ENCODE assay signal across 1 cellular context in the genomic region with DNA sequence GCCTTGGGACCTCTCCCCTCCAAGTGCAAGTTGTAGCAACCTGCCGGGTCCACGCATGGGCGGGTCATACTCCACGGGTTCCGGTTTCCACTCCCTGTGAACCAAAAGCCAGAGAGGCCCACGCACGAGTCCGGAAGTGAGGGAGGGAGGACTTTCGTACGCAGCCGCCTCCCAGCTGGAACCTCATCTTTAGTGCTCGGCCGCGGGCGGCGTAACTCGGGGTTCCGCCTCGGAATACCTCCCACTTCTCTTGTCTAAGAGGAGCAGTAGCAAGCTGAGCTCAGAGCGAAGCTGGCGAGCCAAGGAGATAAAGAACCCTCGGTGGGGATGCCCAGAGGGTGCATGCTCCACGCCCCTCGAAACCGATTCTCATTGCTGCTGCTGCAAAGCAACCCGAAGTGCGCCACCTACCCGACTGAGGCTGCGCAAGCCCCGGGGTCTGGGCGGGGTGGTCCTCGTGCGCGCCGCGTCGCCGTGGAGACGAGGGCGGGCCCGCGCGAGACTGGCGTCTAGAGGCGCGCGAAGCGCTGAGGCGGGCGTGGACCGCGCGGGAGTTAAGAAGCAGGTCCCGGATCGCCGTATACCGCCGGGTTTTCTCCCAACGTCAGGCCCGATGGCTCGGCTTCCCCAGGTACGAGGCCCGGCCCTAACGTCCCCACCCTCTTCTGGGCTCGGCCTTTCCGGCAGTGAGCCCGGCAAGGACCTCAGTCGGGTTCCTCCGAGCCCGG.
TF ChIP-seq lines count a peak whose summit lies in the region.

A gene with protein sequence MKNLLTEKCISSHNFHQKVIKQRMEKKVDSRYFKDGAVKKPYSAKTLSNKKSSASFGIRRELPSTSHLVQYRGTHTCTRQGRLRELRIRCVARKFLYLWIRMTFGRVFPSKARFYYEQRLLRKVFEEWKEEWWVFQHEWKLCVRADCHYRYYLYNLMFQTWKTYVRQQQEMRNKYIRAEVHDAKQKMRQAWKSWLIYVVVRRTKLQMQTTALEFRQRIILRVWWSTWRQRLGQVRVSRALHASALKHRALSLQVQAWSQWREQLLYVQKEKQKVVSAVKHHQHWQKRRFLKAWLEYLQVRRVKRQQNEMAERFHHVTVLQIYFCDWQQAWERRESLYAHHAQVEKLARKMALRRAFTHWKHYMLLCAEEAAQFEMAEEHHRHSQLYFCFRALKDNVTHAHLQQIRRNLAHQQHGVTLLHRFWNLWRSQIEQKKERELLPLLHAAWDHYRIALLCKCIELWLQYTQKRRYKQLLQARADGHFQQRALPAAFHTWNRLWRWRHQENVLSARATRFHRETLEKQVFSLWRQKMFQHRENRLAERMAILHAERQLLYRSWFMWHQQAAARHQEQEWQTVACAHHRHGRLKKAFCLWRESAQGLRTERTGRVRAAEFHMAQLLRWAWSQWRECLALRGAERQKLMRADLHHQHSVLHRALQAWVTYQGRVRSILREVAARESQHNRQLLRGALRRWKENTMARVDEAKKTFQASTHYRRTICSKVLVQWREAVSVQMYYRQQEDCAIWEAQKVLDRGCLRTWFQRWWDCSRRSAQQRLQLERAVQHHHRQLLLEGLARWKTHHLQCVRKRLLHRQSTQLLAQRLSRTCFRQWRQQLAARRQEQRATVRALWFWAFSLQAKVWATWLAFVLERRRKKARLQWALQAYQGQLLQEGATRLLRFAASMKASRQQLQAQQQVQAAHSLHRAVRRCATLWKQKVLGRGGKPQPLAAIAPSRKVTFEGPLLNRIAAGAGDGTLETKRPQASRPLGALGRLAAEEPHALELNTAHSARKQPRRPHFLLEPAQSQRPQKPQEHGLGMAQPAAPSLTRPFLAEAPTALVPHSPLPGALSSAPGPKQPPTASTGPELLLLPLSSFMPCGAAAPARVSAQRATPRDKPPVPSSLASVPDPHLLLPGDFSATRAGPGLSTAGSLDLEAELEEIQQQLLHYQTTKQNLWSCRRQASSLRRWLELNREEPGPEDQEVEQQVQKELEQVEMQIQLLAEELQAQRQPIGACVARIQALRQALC (plus strand): TSS at position 530 of the 728 bp plus-strand sequence. CDS start 11,749 bp downstream, outside the sequence.

TF ChIP-seq in HepG2, 621 proteins besides CTCF, POLR2A, EP300 and RAD21 (continued from another document):
- TF ChIP-seq, protein P1, sequence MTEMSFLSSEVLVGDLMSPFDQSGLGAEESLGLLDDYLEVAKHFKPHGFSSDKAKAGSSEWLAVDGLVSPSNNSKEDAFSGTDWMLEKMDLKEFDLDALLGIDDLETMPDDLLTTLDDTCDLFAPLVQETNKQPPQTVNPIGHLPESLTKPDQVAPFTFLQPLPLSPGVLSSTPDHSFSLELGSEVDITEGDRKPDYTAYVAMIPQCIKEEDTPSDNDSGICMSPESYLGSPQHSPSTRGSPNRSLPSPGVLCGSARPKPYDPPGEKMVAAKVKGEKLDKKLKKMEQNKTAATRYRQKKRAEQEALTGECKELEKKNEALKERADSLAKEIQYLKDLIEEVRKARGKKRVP (CRISPR knock-in tag; IDR thresholded peaks at IDR 0.05): no peak
- TF ChIP-seq KDM1A (CRISPR knock-in tag; IDR thresholded peaks at IDR 0.05): no peak
- peak; percentile 64; the same call in 1 of the 2 replicates for TF ChIP-seq ZNF772 (CRISPR knock-in tag; IDR thresholded peaks at IDR 0.05)
- TF ChIP-seq, protein P2, sequence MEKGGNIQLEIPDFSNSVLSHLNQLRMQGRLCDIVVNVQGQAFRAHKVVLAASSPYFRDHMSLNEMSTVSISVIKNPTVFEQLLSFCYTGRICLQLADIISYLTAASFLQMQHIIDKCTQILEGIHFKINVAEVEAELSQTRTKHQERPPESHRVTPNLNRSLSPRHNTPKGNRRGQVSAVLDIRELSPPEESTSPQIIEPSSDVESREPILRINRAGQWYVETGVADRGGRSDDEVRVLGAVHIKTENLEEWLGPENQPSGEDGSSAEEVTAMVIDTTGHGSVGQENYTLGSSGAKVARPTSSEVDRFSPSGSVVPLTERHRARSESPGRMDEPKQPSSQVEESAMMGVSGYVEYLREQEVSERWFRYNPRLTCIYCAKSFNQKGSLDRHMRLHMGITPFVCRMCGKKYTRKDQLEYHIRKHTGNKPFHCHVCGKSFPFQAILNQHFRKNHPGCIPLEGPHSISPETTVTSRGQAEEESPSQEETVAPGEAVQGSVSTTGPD (CRISPR knock-in tag; IDR thresholded peaks at IDR 0.05): no peak
- no peak for TF ChIP-seq DPF2 (CRISPR knock-in tag; IDR thresholded peaks at IDR 0.05; ENCODE audit: borderline replicate concordance, low read depth)
- TF ChIP-seq, protein P3, sequence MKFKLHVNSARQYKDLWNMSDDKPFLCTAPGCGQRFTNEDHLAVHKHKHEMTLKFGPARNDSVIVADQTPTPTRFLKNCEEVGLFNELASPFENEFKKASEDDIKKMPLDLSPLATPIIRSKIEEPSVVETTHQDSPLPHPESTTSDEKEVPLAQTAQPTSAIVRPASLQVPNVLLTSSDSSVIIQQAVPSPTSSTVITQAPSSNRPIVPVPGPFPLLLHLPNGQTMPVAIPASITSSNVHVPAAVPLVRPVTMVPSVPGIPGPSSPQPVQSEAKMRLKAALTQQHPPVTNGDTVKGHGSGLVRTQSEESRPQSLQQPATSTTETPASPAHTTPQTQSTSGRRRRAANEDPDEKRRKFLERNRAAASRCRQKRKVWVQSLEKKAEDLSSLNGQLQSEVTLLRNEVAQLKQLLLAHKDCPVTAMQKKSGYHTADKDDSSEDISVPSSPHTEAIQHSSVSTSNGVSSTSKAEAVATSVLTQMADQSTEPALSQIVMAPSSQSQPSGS (CRISPR knock-in tag; IDR thresholded peaks at IDR 0.05): no peak; the same call in 1 of the 2 replicates
- TF ChIP-seq, protein P4, sequence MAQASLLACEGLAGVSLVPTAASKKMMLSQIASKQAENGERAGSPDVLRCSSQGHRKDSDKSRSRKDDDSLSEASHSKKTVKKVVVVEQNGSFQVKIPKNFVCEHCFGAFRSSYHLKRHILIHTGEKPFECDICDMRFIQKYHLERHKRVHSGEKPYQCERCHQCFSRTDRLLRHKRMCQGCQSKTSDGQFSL (CRISPR knock-in tag; IDR thresholded peaks at IDR 0.05): no peak
- no peak for TF ChIP-seq ARNTL (CRISPR knock-in tag; IDR thresholded peaks at IDR 0.05)
- no peak; the same call in 1 of the 2 replicates for TF ChIP-seq JUN (CRISPR knock-in tag; IDR thresholded peaks at IDR 0.05)
- no peak; the same call in 1 of the 2 replicates for TF ChIP-seq NR2F2 (IDR thresholded peaks at IDR 0.05; ENCODE audit: borderline replicate concordance, low read depth)
- TF ChIP-seq, protein P5, sequence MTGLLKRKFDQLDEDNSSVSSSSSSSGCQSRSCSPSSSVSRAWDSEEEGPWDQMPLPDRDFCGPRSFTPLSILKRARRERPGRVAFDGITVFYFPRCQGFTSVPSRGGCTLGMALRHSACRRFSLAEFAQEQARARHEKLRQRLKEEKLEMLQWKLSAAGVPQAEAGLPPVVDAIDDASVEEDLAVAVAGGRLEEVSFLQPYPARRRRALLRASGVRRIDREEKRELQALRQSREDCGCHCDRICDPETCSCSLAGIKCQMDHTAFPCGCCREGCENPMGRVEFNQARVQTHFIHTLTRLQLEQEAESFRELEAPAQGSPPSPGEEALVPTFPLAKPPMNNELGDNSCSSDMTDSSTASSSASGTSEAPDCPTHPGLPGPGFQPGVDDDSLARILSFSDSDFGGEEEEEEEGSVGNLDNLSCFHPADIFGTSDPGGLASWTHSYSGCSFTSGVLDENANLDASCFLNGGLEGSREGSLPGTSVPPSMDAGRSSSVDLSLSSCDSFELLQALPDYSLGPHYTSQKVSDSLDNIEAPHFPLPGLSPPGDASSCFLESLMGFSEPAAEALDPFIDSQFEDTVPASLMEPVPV (CRISPR knock-in tag; IDR thresholded peaks at IDR 0.05): peak; percentile 82; the same call in 1 of the 2 replicates
